Comparison of ENCODE assay signal across 7 cellular contexts in the genomic region with DNA sequence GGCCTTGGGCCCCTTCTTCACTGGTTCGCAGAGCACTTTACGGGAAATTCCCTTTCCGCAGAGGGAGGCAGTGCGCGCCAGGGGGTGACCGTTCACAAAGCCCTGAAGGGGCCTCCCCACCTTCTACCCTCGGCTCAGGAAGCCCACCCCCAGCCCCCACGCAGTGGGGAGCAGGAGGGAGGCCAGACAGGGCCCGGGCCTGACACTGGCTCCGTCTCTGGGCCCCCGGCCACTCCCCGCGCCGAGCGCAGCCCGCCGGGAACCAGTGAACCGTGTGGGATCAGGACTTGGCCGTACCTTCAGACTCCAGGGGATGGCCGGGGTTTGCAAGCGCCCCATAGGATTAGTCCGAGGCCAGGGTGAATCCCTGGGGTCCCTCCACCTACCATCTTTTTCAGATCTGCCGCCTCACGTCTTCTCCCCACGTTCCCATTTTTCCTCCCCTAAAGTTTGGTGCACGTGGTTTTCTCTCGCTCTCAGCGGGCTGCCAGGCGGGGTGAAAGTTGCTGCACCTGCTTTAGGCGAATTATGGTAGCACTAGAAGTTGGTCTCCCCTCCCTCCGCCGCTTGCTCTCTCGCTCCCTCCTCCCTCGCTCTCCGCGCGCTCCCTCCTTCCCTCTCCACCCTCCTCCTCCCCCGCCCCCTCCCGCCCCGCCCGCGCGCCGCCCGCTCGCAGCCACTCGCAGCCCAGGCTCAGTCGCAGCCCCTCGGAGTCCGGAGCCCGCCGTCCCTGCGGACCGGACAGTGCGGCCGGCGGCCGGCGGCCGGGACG.
DNase-seq lines count a peak whose midpoint lies in the region; ATAC-seq, FAIRE-seq and TF ChIP-seq lines count a peak whose summit lies in the region.

A gene with protein sequence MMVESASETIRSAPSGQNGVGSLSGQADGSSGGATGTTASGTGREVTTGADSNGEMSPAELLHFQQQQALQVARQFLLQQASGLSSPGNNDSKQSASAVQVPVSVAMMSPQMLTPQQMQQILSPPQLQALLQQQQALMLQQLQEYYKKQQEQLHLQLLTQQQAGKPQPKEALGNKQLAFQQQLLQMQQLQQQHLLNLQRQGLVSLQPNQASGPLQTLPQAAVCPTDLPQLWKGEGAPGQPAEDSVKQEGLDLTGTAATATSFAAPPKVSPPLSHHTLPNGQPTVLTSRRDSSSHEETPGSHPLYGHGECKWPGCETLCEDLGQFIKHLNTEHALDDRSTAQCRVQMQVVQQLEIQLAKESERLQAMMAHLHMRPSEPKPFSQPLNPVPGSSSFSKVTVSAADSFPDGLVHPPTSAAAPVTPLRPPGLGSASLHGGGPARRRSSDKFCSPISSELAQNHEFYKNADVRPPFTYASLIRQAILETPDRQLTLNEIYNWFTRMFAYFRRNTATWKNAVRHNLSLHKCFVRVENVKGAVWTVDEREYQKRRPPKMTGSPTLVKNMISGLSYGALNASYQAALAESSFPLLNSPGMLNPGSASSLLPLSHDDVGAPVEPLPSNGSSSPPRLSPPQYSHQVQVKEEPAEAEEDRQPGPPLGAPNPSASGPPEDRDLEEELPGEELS (plus strand): TSS at position 679 of the 772 bp plus-strand sequence. CDS start 19,380 bp downstream, outside the sequence.

- peak; percentile 81 for FAIRE-seq in GM18507 (lab: Jason Lieb, UNC)

- DNase-seq in GM18507 (ENCODE audit: extremely low spot score, insufficient read length, low read depth) (peak; percentile 78), NCI-H1930 (lab: John Stamatoyannopoulos, UW) (peak; percentile 81 to 84), T-helper 9 cell (peak; percentile 69), astrocyte of the cerebellum (ENCODE audit: low read depth) (peak; percentile 88), hippocampal formation (lab: John Stamatoyannopoulos, UW) (peak; percentile 85 to 96), retinal pigment epithelial cell (ENCODE audit: low read depth) (peak; percentile 88)

- in situ Hi-C loops in astrocyte of the cerebellum (cut with HindIII; ENCODE audit: low sequenced_read_pairs) = no loop called here

- TF ChIP-seq CTCF in astrocyte of the cerebellum (IDR thresholded peaks at IDR 0.05; ENCODE audit: low read depth, low read length, missing control alignments) (no peak), retinal pigment epithelial cell (conservative IDR thresholded peaks at IDR 0.05; ENCODE audit: low read depth, low read length) (no peak)

- ATAC-seq in HG02970 (IDR thresholded peaks at IDR 0.05; ENCODE audit: low FRiP score, unreplicated experiment) = peak; percentile 63

- peak within 1 kb of the TSS; percentile 88 for H3K4me3 ChIP-seq in astrocyte of the cerebellum (ENCODE audit: low read depth, low read length)
- peak within 1 kb of the TSS; percentile 93 for H3K4me3 ChIP-seq in retinal pigment epithelial cell (ENCODE audit: low read length)

Comparison
In these comparisons a context has a peak if more than half of its experiments do, and no peak if none do; other contexts are left out.
1. Peak in every context shown above with its lines: DNase-seq, ATAC-seq and H3K4me3 ChIP-seq.